ENCODE assay signal across 12 cellular contexts in the genomic region with DNA sequence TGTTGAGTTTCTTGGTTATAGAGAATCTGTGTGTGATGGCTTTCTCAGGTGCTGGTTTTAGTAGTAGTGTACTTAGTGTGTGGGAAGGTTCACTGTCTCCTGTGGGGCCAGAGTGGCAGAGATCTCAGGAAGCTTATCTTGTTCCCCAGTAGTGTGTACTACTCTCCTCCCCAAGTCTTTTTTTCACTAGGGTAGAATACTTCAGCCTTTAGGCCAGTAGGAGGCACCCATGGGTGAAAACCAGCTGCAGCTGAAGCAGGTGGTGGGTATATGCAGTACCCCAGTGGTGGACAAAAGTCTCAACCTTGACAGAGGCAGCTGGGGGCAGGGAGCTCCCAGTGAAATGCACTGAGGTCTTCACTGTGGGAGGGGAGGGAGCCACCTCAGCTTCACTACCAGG.
"Had no signal": no experiment of that assay in that cellular context is flagged by ENCODE, and none has a peak within 500 bp of the region (broad histone marks: within the 10 kb centered on the region; RNA-seq: fewer than 3 reads in every experiment).

No MANE protein-coding gene starts in this region.

- H3K27me3 Mint-ChIP-seq: activated naive CD8-positive, alpha-beta T cell treated with anti-CD3 and anti-CD28 coated beads, Interleukin-2, amount 10 ng/mL, durations not matched to agents 7 days and 5 days; brain; effector memory CD8-positive, alpha-beta T cell had no signal

- H3K4me3 ChIP-seq: sigmoid colon, thoracic aorta had no signal

- H3K4me1 ChIP-seq: sigmoid colon had no signal

- H3K4me3 Mint-ChIP-seq: activated naive CD8-positive, alpha-beta T cell treated with anti-CD3 and anti-CD28 coated beads, Interleukin-2, amount 10 ng/mL, durations not matched to agents 7 days and 5 days; activated T-helper 1 cell treated with anti-CD3 and anti-CD28 coated beads, Interleukin-12 subunit alpha, Interleukin-12 subunit beta, Interleukin-2, Interleukin-4 antibody, amounts not matched to agents 30 ng/mL and 10 ng/mL and 1 ng/mL, durations not matched to agents 14 hours and 24 hours and 36 hours; brain; effector memory CD8-positive, alpha-beta T cell; immature natural killer cell; nephron progenitor cell had no signal

- H3K27ac ChIP-seq: epithelial cell of prostate, sigmoid colon, thoracic aorta had no signal

- H3K27ac Mint-ChIP-seq: activated naive CD8-positive, alpha-beta T cell treated with anti-CD3 and anti-CD28 coated beads, Interleukin-2, amount 10 ng/mL, durations not matched to agents 7 days and 5 days; activated T-helper 1 cell treated with anti-CD3 and anti-CD28 coated beads, Interleukin-12 subunit alpha, Interleukin-12 subunit beta, Interleukin-2, Interleukin-4 antibody, amounts not matched to agents 30 ng/mL and 10 ng/mL and 1 ng/mL, durations not matched to agents 14 hours and 24 hours and 36 hours; brain; nephron progenitor cell had no signal

- H3K9me3 ChIP-seq: thoracic aorta had no signal

- DNase-seq: activated naive CD8-positive, alpha-beta T cell treated with anti-CD3 and anti-CD28 coated beads, Interleukin-2, amount 10 ng/mL, durations not matched to agents 7 days and 5 days; dermis blood vessel endothelial cell; effector memory CD8-positive, alpha-beta T cell; head of caudate nucleus; immature natural killer cell; nephron progenitor cell; sigmoid colon; stimulated activated CD4-positive, alpha-beta T cell treated with anti-CD3 and anti-CD28 coated beads, Interleukin-1b, Interleukin-23, amount 100 ng/mL, for 48 hours had no signal

- H3K4me1 Mint-ChIP-seq: brain, nephron progenitor cell had no signal

- H3K27me3 ChIP-seq: sigmoid colon had no signal

- H3K36me3 ChIP-seq: sigmoid colon, thoracic aorta had no signal
